ENCODE assay signal across 8 cellular contexts in the genomic region with DNA sequence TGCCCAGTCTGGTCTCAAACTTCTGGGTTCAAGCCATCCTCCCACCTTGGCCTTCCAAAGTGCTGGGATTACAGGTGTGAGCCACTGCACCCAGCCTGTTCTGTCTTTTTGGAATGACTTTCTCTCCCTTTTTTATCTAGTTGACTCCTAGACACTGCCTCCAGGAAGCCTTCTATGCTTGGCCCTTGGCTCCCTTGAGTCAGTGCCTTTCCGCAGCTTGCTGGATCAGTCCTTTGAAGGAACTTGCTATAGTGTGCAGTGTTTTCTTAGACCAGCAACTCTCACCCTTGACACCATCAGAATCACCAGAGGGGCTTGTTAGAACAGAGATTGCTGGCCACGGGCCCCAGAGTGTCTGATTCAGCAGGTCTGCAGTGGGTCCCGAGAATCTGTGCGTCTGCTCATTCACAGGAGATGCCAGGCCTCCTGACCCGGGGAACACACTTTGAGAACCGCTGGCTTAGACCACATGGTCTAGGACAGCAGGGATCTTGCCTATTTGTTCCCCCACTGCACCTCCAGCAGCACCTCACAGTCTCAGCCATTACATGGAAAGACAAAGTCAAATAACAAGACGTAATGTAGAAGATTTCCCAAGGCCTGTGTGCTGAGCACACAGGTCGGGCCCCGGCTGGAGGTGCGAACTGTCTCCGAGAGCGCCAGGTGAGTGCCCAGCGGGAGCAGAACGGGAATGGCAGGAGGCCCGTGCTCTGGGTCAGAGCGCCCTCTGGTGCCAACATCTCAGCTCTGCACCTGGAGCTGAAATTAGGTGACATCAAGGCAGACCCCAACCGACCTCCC. TPM values are rescaled to one million over a fixed set of nuclear protein-coding genes. Genes with fewer than 3 reads are reported as not detected.
DNase-seq lines count a peak whose midpoint lies in the region; ATAC-seq and TF ChIP-seq lines count a peak whose summit lies in the region.

No MANE protein-coding gene starts in this region.

- CTCF ChIA-PET in GM10248 (lab: Yijun Ruan, JAX): interaction anchor here (0.6 to 10.0 kb wide), 53 partner anchors 9 to 808 kb away, joined by 3 to 144 read pairs (median 4); a partner anchor contains a TSS

- no peak overlapping the region for H3K4me3 Mint-ChIP-seq in T-helper 2 cell treated with Interferon-gamma antibody and Interleukin-4, amounts not matched to agents 5 μg/mL and 100 μg/mL, for 36 hours

- ATAC-seq in HG02840 (IDR thresholded peaks at IDR 0.05; ENCODE audit: low FRiP score, unreplicated experiment): no peak

- in situ Hi-C loops in astrocyte of the spinal cord (cut with HindIII; ENCODE audit: low sequenced_read_pairs): no loop called here

- peaks cover 16% of the 10 kb centered on the region for H3K4me1 Mint-ChIP-seq in T-helper 2 cell treated with Interferon-gamma antibody and Interleukin-4, amounts not matched to agents 5 μg/mL and 100 μg/mL, for 36 hours (ENCODE audit: low read depth)

- no peak overlapping the region for H3K4me3 ChIP-seq in astrocyte of the spinal cord (ENCODE audit: low read depth, low read length)

- peaks cover 24% of the 10 kb centered on the region for H3K27me3 Mint-ChIP-seq in T-helper 2 cell treated with Interferon-gamma antibody and Interleukin-4, amounts not matched to agents 5 μg/mL and 100 μg/mL, for 36 hours (ENCODE audit: low read depth)

- no peaks in the 10 kb centered on the region for H3K9me3 Mint-ChIP-seq in T-helper 2 cell treated with Interferon-gamma antibody and Interleukin-4, amounts not matched to agents 5 μg/mL and 100 μg/mL, for 36 hours

- TF ChIP-seq CTCF in GM10248 (IDR thresholded peaks at IDR 0.05; ENCODE audit: control extremely low read depth, extremely low read depth, low read depth, missing control alignments) (peak; percentile 90), astrocyte of the spinal cord (IDR thresholded peaks at IDR 0.05; ENCODE audit: low read depth, low read length) (peak; percentile 91)

- DNase-seq in GM10248 (ENCODE audit: extremely low spot score): peak; percentile 82
- DNase-seq in NCI-H1105 treated with DMSO at 0.1 percent for 48 hours (lab: John Stamatoyannopoulos, UW): peak; percentile 80
- peak; percentile 33 for DNase-seq in T-helper 2 cell treated with Interferon-gamma antibody and Interleukin-4, amounts not matched to agents 5 μg/mL and 100 μg/mL, for 36 hours (ENCODE audit: low spot score)
- peak; percentile 44 for DNase-seq in astrocyte of the spinal cord (ENCODE audit: low read depth, low spot score)
- peak; percentile 91 for DNase-seq in iPS-NIHi11 (ENCODE audit: low spot score)
- DNase-seq in stimulated activated CD4-positive, alpha-beta T cell treated with anti-CD3 and anti-CD28 coated beads, Interleukin-15, amount 100 ng/mL, for 24 hours: peak; percentile 70
- DNase-seq in mesenteric fat pad (ENCODE audit: low spot score): no peak

- no peaks in the 10 kb centered on the region for H3K36me3 Mint-ChIP-seq in T-helper 2 cell treated with Interferon-gamma antibody and Interleukin-4, amounts not matched to agents 5 μg/mL and 100 μg/mL, for 36 hours (ENCODE audit: low read depth)

- H3K27ac Mint-ChIP-seq in T-helper 2 cell treated with Interferon-gamma antibody and Interleukin-4, amounts not matched to agents 5 μg/mL and 100 μg/mL, for 36 hours: no peak overlapping the region

- POLR2A ChIA-PET in GM10248 (lab: Yijun Ruan, JAX): no interaction called here

RNA-seq across cellular contexts. Expression of a gene that starts 27.4 kb away (rescaled TPM):
- total RNA-seq in mesenteric fat pad: 18.4 TPM
